ENCODE assay signal across 1 cellular context in the genomic region with DNA sequence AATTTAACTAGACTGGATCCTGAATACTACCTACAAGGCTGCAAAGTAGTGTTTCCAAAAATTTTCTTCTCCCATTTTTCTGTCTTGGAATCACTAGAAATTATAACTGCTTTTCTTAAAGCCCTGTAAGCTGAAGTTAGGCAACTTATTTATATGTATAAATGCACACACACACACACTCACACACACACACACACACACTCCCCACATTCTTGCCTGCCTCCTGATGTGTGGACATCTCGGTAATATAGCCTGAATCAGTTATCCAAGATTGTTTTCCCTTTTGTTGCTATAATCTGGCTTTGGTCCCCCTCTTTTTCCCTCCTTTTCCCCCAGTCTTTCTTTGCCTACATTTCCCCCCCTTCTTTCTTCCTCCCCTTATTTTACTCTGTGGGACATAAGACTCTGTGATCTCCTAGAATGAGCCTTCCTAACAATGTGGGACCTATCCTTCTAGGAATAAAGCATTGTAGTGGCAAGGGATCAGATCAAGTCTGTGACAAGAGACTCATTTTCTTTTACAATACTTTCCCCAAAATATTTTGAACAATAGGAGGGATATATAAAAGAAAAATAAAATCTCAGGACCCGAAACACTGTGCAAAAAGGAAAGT.
TF ChIP-seq lines count a peak whose summit lies in the region.

No MANE protein-coding gene starts in this region.

TF ChIP-seq in GM23338, 12 proteins besides CTCF, POLR2A, EP300 and RAD21:
- TF ChIP-seq REST (IDR thresholded peaks at IDR 0.05; ENCODE audit: unreplicated experiment) (no peak), CREB1 (CRISPR knock-in tag; IDR thresholded peaks at IDR 0.05; ENCODE audit: low read depth) (no peak), EZH2 (IDR thresholded peaks at IDR 0.05; ENCODE audit: low read depth, unreplicated experiment) (no peak), JUNB (IDR thresholded peaks at IDR 0.05; ENCODE audit: unreplicated experiment) (no peak), ZNF331 (CRISPR knock-in tag; IDR thresholded peaks at IDR 0.05; ENCODE audit: low read depth) (no peak), ZNF114 (CRISPR knock-in tag; IDR thresholded peaks at IDR 0.05) (no peak), ETS1 (IDR thresholded peaks at IDR 0.05) (no peak), POLR2AphosphoS5 (IDR thresholded peaks at IDR 0.05; ENCODE audit: low read depth) (no peak), STAT1 (IDR thresholded peaks at IDR 0.05; ENCODE audit: unreplicated experiment) (no peak), EZH2phosphoT487 (IDR thresholded peaks at IDR 0.05; ENCODE audit: unreplicated experiment) (no peak), NANOG (IDR thresholded peaks at IDR 0.05; ENCODE audit: borderline replicate concordance) (no peak)
- TF ChIP-seq, protein P1, sequence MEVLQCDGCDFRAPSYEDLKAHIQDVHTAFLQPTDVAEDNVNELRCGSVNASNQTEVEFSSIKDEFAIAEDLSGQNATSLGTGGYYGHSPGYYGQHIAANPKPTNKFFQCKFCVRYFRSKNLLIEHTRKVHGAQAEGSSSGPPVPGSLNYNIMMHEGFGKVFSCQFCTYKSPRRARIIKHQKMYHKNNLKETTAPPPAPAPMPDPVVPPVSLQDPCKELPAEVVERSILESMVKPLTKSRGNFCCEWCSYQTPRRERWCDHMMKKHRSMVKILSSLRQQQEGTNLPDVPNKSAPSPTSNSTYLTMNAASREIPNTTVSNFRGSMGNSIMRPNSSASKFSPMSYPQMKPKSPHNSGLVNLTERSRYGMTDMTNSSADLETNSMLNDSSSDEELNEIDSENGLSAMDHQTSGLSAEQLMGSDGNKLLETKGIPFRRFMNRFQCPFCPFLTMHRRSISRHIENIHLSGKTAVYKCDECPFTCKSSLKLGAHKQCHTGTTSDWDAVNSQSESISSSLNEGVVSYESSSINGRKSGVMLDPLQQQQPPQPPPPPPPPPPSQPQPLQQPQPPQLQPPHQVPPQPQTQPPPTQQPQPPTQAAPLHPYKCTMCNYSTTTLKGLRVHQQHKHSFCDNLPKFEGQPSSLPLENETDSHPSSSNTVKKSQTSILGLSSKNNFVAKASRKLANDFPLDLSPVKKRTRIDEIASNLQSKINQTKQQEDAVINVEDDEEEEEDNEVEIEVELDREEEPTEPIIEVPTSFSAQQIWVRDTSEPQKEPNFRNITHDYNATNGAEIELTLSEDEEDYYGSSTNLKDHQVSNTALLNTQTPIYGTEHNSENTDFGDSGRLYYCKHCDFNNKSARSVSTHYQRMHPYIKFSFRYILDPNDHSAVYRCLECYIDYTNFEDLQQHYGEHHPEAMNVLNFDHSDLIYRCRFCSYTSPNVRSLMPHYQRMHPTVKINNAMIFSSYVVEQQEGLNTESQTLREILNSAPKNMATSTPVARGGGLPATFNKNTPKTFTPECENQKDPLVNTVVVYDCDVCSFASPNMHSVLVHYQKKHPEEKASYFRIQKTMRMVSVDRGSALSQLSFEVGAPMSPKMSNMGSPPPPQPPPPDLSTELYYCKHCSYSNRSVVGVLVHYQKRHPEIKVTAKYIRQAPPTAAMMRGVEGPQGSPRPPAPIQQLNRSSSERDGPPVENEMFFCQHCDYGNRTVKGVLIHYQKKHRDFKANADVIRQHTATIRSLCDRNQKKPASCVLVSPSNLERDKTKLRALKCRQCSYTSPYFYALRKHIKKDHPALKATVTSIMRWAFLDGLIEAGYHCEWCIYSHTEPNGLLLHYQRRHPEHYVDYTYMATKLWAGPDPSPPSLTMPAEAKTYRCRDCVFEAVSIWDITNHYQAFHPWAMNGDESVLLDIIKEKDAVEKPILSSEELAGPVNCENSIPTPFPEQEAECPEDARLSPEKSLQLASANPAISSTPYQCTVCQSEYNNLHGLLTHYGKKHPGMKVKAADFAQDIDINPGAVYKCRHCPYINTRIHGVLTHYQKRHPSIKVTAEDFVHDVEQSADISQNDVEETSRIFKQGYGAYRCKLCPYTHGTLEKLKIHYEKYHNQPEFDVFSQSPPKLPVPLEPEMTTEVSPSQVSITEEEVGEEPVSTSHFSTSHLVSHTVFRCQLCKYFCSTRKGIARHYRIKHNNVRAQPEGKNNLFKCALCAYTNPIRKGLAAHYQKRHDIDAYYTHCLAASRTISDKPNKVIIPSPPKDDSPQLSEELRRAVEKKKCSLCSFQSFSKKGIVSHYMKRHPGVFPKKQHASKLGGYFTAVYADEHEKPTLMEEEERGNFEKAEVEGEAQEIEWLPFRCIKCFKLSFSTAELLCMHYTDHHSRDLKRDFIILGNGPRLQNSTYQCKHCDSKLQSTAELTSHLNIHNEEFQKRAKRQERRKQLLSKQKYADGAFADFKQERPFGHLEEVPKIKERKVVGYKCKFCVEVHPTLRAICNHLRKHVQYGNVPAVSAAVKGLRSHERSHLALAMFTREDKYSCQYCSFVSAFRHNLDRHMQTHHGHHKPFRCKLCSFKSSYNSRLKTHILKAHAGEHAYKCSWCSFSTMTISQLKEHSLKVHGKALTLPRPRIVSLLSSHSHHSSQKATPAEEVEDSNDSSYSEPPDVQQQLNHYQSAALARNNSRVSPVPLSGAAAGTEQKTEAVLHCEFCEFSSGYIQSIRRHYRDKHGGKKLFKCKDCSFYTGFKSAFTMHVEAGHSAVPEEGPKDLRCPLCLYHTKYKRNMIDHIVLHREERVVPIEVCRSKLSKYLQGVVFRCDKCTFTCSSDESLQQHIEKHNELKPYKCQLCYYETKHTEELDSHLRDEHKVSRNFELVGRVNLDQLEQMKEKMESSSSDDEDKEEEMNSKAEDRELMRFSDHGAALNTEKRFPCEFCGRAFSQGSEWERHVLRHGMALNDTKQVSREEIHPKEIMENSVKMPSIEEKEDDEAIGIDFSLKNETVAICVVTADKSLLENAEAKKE (CRISPR knock-in tag; IDR thresholded peaks at IDR 0.05), result no peak
